In the genomic region with DNA sequence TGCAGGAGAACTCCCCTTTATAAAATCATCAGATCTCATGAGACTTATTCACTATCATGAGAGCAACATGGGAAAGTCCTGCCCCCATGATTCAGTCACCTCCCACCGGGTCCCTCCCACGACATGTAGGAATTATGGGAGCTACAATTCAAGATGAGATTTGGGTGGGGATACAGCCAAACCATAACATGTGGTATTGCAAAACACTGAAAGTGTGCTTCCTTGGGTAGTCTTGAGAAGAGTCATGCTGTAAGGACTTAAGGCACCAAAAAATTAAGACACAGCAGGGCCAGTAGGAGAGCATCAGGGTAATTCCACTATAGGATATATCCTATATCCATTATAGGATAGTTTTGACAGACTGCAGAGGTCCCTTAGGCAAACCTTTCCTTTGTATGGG, we compare ENCODE assay signal across 21 cellular contexts. TPM values are rescaled to one million over a fixed set of nuclear protein-coding genes. Genes with fewer than 3 reads are reported as not detected.
"Had no signal": no experiment of that assay in that cellular context is flagged by ENCODE, and none has a peak within 500 bp of the region (broad histone marks: within the 10 kb centered on the region; RNA-seq: fewer than 3 reads in every experiment).

No MANE protein-coding gene starts in this region.

- H3K4me1 Mint-ChIP-seq: activated T-helper 17 cell treated with anti-CD3 and anti-CD28 coated beads, Interleukin-2, amount 50 U/mL, for 72 hours; memory B cell had no signal

- H3K4me3 ChIP-seq: coronary artery, esophagus squamous epithelium, gastrocnemius medialis, ovary, prostate gland, upper lobe of right lung had no signal

- DNase-seq: activated CD4-positive, alpha-beta T cell treated with anti-CD3 and anti-CD28 coated beads for 1 hour; activated CD4-positive, alpha-beta T cell treated with anti-CD3 and anti-CD28 coated beads, Interleukin-2, amount 50 U/mL, for 1 hour; activated CD8-positive, alpha-beta T cell treated with anti-CD3 and anti-CD28 coated beads, Interleukin-2, amount 10 ng/mL, durations not matched to agents 7 days and 5 days; amygdala; cerebellar nuclear complex; esophagus squamous epithelium; gastrocnemius medialis; hippocampal formation; left ventricle myocardium superior; ovary; stimulated activated CD4-positive, alpha-beta T cell treated with anti-CD3 and anti-CD28 coated beads, Interleukin-2, amount 100 ng/mL, for 48 hours; stimulated activated naive CD4-positive, alpha-beta T cell; upper lobe of right lung; WERI-Rb-1 had no signal

- H3K36me3 ChIP-seq: esophagus squamous epithelium, gastrocnemius medialis, ovary, prostate gland, upper lobe of right lung, WERI-Rb-1 had no signal

- H3K4me1 ChIP-seq: esophagus squamous epithelium, gastrocnemius medialis, prostate gland, upper lobe of right lung had no signal

- H3K4me3 Mint-ChIP-seq: activated CD8-positive, alpha-beta T cell treated with anti-CD3 and anti-CD28 coated beads, Interleukin-2, amount 10 ng/mL, durations not matched to agents 7 days and 5 days; activated naive CD8-positive, alpha-beta T cell; activated T-helper 17 cell treated with anti-CD3 and anti-CD28 coated beads, Interleukin-2, amount 50 U/mL, for 72 hours; memory B cell; natural killer cell treated with Interleukin-12 subunit alpha and Interleukin-12 subunit beta and Interleukin-15 and Interleukin-18, amount 100 ng/mL, for 72 hours; T-helper 2 cell treated with Interferon-gamma antibody and Interleukin-4, amounts not matched to agents 5 μg/mL and 100 μg/mL, for 36 hours had no signal

- H3K9me3 ChIP-seq: gastrocnemius medialis, ovary, prostate gland, upper lobe of right lung had no signal

- H3K27ac ChIP-seq: coronary artery, esophagus squamous epithelium, gastrocnemius medialis, ovary, prostate gland, upper lobe of right lung, WERI-Rb-1 had no signal

- H3K27me3 ChIP-seq: esophagus squamous epithelium, gastrocnemius medialis, ovary, upper lobe of right lung had no signal

- ATAC-seq: activated CD8-positive, alpha-beta T cell treated with anti-CD3 and anti-CD28 coated beads, Interleukin-2, amount 10 ng/mL, durations not matched to agents 7 days and 5 days; activated T-helper 17 cell treated with anti-CD3 and anti-CD28 coated beads, Interleukin-2, amount 50 U/mL, for 72 hours; gastrocnemius medialis; left ventricle myocardium superior; natural killer cell treated with Interleukin-12 subunit alpha and Interleukin-12 subunit beta and Interleukin-15 and Interleukin-18, amount 100 ng/mL, for 72 hours; upper lobe of right lung had no signal

- H3K9me3 Mint-ChIP-seq: activated T-helper 17 cell treated with anti-CD3 and anti-CD28 coated beads, Interleukin-2, amount 50 U/mL, for 72 hours; memory B cell; natural killer cell treated with Interleukin-12 subunit alpha and Interleukin-12 subunit beta and Interleukin-15 and Interleukin-18, amount 100 ng/mL, for 72 hours; T-helper 2 cell treated with Interferon-gamma antibody and Interleukin-4, amounts not matched to agents 5 μg/mL and 100 μg/mL, for 36 hours had no signal

- H3K36me3 Mint-ChIP-seq: activated naive CD8-positive, alpha-beta T cell; memory B cell; natural killer cell treated with Interleukin-12 subunit alpha and Interleukin-12 subunit beta and Interleukin-15 and Interleukin-18, amount 100 ng/mL, for 72 hours had no signal

RNA-seq across cellular contexts. Expression of gene GDNF, which starts 29.4 kb away (rescaled TPM):
- total RNA-seq: activated CD8-positive, alpha-beta T cell treated with anti-CD3 and anti-CD28 coated beads, Interleukin-2, amount 10 ng/mL, durations not matched to agents 7 days and 5 days; activated T-helper 17 cell treated with anti-CD3 and anti-CD28 coated beads, Interleukin-2, amount 50 U/mL, for 72 hours; natural killer cell treated with Interleukin-12 subunit alpha and Interleukin-12 subunit beta and Interleukin-15 and Interleukin-18, amount 100 ng/mL, for 72 hours had no signal
